1 cellular context compared by ENCODE assay signal in genomic region chr19:32104465-32105235, GRCh38.
TF ChIP-seq lines count a peak whose summit lies in the region.

No MANE protein-coding gene starts in this region.

TF ChIP-seq in HepG2, 621 proteins besides CTCF, POLR2A, EP300 and RAD21 (continued from another document):
- TF ChIP-seq GMEB1 (CRISPR knock-in tag; IDR thresholded peaks at IDR 0.05; ENCODE audit: borderline replicate concordance) (no peak), ZNF335 (CRISPR knock-in tag; IDR thresholded peaks at IDR 0.05) (no peak), ZNF552 (CRISPR knock-in tag; IDR thresholded peaks at IDR 0.05; ENCODE audit: borderline replicate concordance) (no peak), HMG20B (CRISPR knock-in tag; conservative IDR thresholded peaks at IDR 0.05) (no peak), MXD3 (CRISPR knock-in tag; IDR thresholded peaks at IDR 0.05) (no peak), RFX3 (CRISPR knock-in tag; IDR thresholded peaks at IDR 0.05) (no peak), EHMT2 (IDR thresholded peaks at IDR 0.05; ENCODE audit: borderline replicate concordance, low read depth, low read length) (no peak), SOX6 (IDR thresholded peaks at IDR 0.05) (no peak), SOX6 (CRISPR knock-in tag; IDR thresholded peaks at IDR 0.05) (no peak), ZNF275 (CRISPR knock-in tag; IDR thresholded peaks at IDR 0.05; ENCODE audit: borderline replicate concordance) (no peak)
